In the genomic region with DNA sequence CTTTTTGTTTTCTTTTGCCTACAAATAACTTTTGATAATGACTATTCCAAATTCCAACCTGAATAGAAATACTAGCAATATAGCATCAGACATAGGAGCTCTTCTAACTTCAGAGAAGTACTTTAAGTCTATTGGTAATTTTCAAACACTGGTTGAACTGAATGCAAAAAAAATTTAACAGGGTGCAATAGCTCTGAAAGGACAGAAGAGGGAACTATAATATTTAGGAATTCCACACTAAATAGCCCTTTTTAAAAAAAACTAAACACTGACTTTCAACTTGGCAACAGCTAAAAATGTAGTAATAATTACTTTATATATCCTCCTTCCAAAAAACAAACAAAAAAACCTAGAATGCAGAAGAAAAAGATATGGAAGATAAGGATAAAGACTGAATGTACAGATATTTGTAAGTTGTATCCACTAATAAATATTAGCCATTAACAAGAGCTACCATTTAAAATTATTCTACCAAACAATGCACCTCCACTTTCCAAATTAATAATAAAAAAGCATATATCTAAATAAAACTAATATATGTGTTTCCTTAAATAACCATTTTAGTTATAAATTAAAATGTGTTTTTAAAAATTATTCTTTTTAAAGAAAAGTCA, we compare ENCODE assay signal across 8 cellular contexts.
DNase-seq lines count a peak whose midpoint lies in the region; ATAC-seq, FAIRE-seq and TF ChIP-seq lines count a peak whose summit lies in the region.

No MANE protein-coding gene starts in this region.

- intact Hi-C loops in esophagus squamous epithelium (cut with DNase I), result no loop called here

- H3K4me1 ChIP-seq in Peyer's patch, result peaks cover 0 to 6% (median 2%) of the 10 kb centered on the region in 4 donors
- H3K4me1 ChIP-seq in esophagus squamous epithelium, result no peaks in the 10 kb centered on the region

- in situ Hi-C loops in GM13976 (cut with MboI; ENCODE audit: low sequenced_read_pairs, unreplicated experiment), result no loop called here

- TF ChIP-seq CTCF in GM13976 (IDR thresholded peaks at IDR 0.05; ENCODE audit: borderline replicate concordance, control extremely low read depth, extremely low read depth, insufficient read depth, missing control alignments) (peak; percentile 9), Peyer's patch (IDR thresholded peaks at IDR 0.05) (peak in 5 of 6 experiments; percentile 38 to 57 (median 51)), esophagus squamous epithelium (IDR thresholded peaks at IDR 0.05) (peak; percentile 38 to 69 (median 44))

- H3K36me3 ChIP-seq in Peyer's patch (no peaks in the 10 kb centered on the region), esophagus squamous epithelium (peaks cover 0 to 4% (median 0%) of the 10 kb centered on the region in 3 donors)

- no peak for ATAC-seq in GM18907 (IDR thresholded peaks at IDR 0.05; ENCODE audit: unreplicated experiment)

- H3K27ac ChIP-seq in Peyer's patch, result no peak overlapping the region
- no peak overlapping the region for H3K27ac ChIP-seq in esophagus squamous epithelium

- H3K4me3 ChIP-seq in Peyer's patch (no peak overlapping the region), esophagus squamous epithelium (no peak overlapping the region)

- H3K27me3 ChIP-seq in Peyer's patch, result no peaks in the 10 kb centered on the region
- no peaks in the 10 kb centered on the region for H3K27me3 ChIP-seq in esophagus squamous epithelium

- TF ChIP-seq POLR2A in Peyer's patch (IDR thresholded peaks at IDR 0.05) (no peak), esophagus squamous epithelium (IDR thresholded peaks at IDR 0.05) (no peak)

- no peak for DNase-seq in GM13976 (ENCODE audit: low spot score)
- no peak for DNase-seq in Peyer's patch
- DNase-seq in esophagus squamous epithelium (lab: John Stamatoyannopoulos, UW), result no peak
- peak; percentile 66 for DNase-seq in superior temporal gyrus (ENCODE audit: extremely low spot score)
- no peak for DNase-seq in HuH-7.5 (ENCODE audit: low spot score)
- no peak for DNase-seq in activated CD4-positive, alpha-beta T cell treated with anti-CD3 and anti-CD28 coated beads, Interleukin-2, amount 50 U/mL, for 4 hours

- H3K9me3 ChIP-seq in Peyer's patch (no peaks in the 10 kb centered on the region), esophagus squamous epithelium (no peaks in the 10 kb centered on the region)

- peak; percentile 97 for FAIRE-seq in A204.1 (lab: Jason Lieb, UNC)
